Comparison of ENCODE assay signal across 16 cellular contexts in genomic region chrX:13763489-13763888, GRCh38. TPM values are rescaled to one million over a fixed set of nuclear protein-coding genes. Genes with fewer than 3 reads are reported as not detected.
DNase-seq lines count a peak whose midpoint lies in the region; ATAC-seq and TF ChIP-seq lines count a peak whose summit lies in the region.
"Had no signal": no experiment of that assay in that cellular context is flagged by ENCODE, and none has a peak within 500 bp of the region (broad histone marks: within the 10 kb centered on the region; RNA-seq: fewer than 3 reads in every experiment).

No MANE protein-coding gene starts in this region.

- TF ChIP-seq CTCF in C4-2B (conservative IDR thresholded peaks at IDR 0.05) (no peak), OCI-LY3 (IDR thresholded peaks at IDR 0.05; ENCODE audit: low read depth, low read length) (no peak), heart left ventricle (IDR thresholded peaks at IDR 0.05) (peak in 2 of 12 donors; percentile 8 to 28), Calu3 (IDR thresholded peaks at IDR 0.05; ENCODE audit: unreplicated experiment) (no peak)

- H3K4me3 Mint-ChIP-seq in Calu3 (ENCODE audit: low read depth, unreplicated experiment): no peak overlapping the region
- H3K4me3 Mint-ChIP-seq: activated CD8-positive, alpha-beta T cell treated with anti-CD3 and anti-CD28 coated beads, Interleukin-2, amount 10 ng/mL, durations not matched to agents 7 days and 5 days; memory B cell had no signal

- no peaks in the 10 kb centered on the region for H3K9me3 Mint-ChIP-seq in Calu3 (ENCODE audit: low read depth, unreplicated experiment)
- H3K9me3 Mint-ChIP-seq: memory B cell had no signal

- H3K36me3 ChIP-seq in OCI-LY3 (replicated peaks; ENCODE audit: low read depth, low read length) (peaks cover 50% of the 10 kb centered on the region), heart left ventricle (peaks cover 0 to 65% (median 30%) of the 10 kb centered on the region in 9 donors)

- WGBS in heart left ventricle, 4 donors: 25 to 45% (median 37%) methylated on average over 8 of the region's 8 CpGs

- no peaks in the 10 kb centered on the region for H3K27me3 Mint-ChIP-seq in Calu3 (ENCODE audit: unreplicated experiment)
- H3K27me3 Mint-ChIP-seq: memory B cell had no signal

- no TSS peak for BruUV-seq in Calu3 (replicated peaks; lab: Mats Ljungman, UMichigan)

- intact Hi-C loops in heart left ventricle (cut with DNase I) (loop anchor here in 1 of 10 donors (10.0 kb wide), 1 partner anchor 271 kb away; no protein-coding TSS in a partner anchor), Calu3 (cut with micrococcal nuclease; ENCODE audit: unreplicated experiment) (no loop called here)

- H3K27ac ChIP-seq in C4-2B: peak overlapping the region; percentile 35
- H3K27ac ChIP-seq in OCI-LY3 (ENCODE audit: low read length): no peak overlapping the region
- H3K27ac ChIP-seq in heart left ventricle: peak overlapping the region in 11 of 12 donors; percentile 15 to 64 (median 46)

- peaks cover 6% of the 10 kb centered on the region for H3K79me2 ChIP-seq in OCI-LY3 (ENCODE audit: low read length)

- no peak overlapping the region for H2AFZ ChIP-seq in OCI-LY3 (ENCODE audit: low read depth, low read length)

- H3K4me3 ChIP-seq in OCI-LY3 (ENCODE audit: low read length) (no peak overlapping the region), heart left ventricle (peak overlapping the region in 2 of 12 donors; percentile 2 to 6)

- H3K4me1 ChIP-seq in OCI-LY3 (ENCODE audit: low read length) (peaks cover 63% of the 10 kb centered on the region), heart left ventricle (peaks cover 0 to 35% (median 8%) of the 10 kb centered on the region in 12 donors)

- H3K36me3 Mint-ChIP-seq in Calu3 (ENCODE audit: insufficient read depth, unreplicated experiment): peaks cover 36% of the 10 kb centered on the region

- CTCF ChIA-PET in Calu3 (lab: Charles Lee): no interaction called here

- H4K20me1 ChIP-seq in OCI-LY3 (ENCODE audit: insufficient read depth, low read length): no peaks in the 10 kb centered on the region

- no peak overlapping the region for H3K27ac Mint-ChIP-seq in Calu3 (ENCODE audit: unreplicated experiment)
- H3K27ac Mint-ChIP-seq: activated CD8-positive, alpha-beta T cell treated with anti-CD3 and anti-CD28 coated beads, Interleukin-2, amount 10 ng/mL, durations not matched to agents 7 days and 5 days; memory B cell had no signal

- H3K9ac ChIP-seq in OCI-LY3 (ENCODE audit: low read length): no peak overlapping the region

- DNase-seq in heart left ventricle (peak; percentile 36 to 52 (median 41)), putamen (ENCODE audit: low spot score) (peak; percentile 63), NCI-H187 (lab: John Stamatoyannopoulos, UW) (no peak), CD1c-positive myeloid dendritic cell (ENCODE audit: extremely low spot score) (no peak), Calu3 (no peak)
- no peak for DNase-seq in stimulated activated CD4-positive, alpha-beta T cell treated with anti-CD3 and anti-CD28 coated beads, Interleukin-12 subunit alpha, Interleukin-12 subunit beta, amount 100 ng/mL, for 4 hours
- DNase-seq: activated CD8-positive, alpha-beta T cell treated with anti-CD3 and anti-CD28 coated beads, Interleukin-2, amount 10 ng/mL, durations not matched to agents 7 days and 5 days; activated gamma-delta T cell; DND-41; NCI-H510A; RPMI8226; stimulated activated CD4-positive, alpha-beta T cell treated with anti-CD3 and anti-CD28 coated beads, Interleukin-2, amount 100 ng/mL, for 24 hours; T-helper 2 cell had no signal

- peak; percentile 66 to 86 (median 74) for ATAC-seq in heart left ventricle
- ATAC-seq: activated CD8-positive, alpha-beta T cell treated with anti-CD3 and anti-CD28 coated beads, Interleukin-2, amount 10 ng/mL, durations not matched to agents 7 days and 5 days had no signal

- H3K4me1 Mint-ChIP-seq in Calu3 (ENCODE audit: low read depth, unreplicated experiment): no peaks in the 10 kb centered on the region

- H3K4me2 ChIP-seq in OCI-LY3 (ENCODE audit: low read length): peak overlapping the region; percentile 27; the same call in 1 of the 2 replicates

- no peaks in the 10 kb centered on the region for H3K27me3 ChIP-seq in OCI-LY3 (ENCODE audit: low read depth, low read length)
- H3K27me3 ChIP-seq in heart left ventricle: peaks cover 0 to 6% (median 0%) of the 10 kb centered on the region in 9 donors

- no peak for TF ChIP-seq POLR2A in heart left ventricle (IDR thresholded peaks at IDR 0.05)

- H3K9me3 ChIP-seq in OCI-LY3 (ENCODE audit: insufficient read depth, low read length): no peaks in the 10 kb centered on the region
- no peaks in the 10 kb centered on the region for H3K9me3 ChIP-seq in heart left ventricle

RNA-seq across cellular contexts. Expression of gene OFD1, which starts 28.9 kb away (rescaled TPM):
- total RNA-seq in heart left ventricle: 10 to 100 TPM in 4 of 9 donors, 1 to 10 TPM in 5; 5.6 to 12.9 (median 8.9) TPM
- 10 to 100 TPM in 1 of 2 donors, 1 to 10 TPM in 1; 7.2 to 15.8 TPM for polyA plus RNA-seq in heart left ventricle
- total RNA-seq in Calu3 (2022): 46.4 and 57.0 TPM in 2 replicates

RNA-seq across cellular contexts. Expression of gene TRAPPC2, which starts 29.1 kb away (rescaled TPM):
- total RNA-seq in heart left ventricle (10 to 100 TPM in 1 of 9 donors, 1 to 10 TPM in 8; 4.4 to 11.1 (median 5.3) TPM), Calu3 (2022) (20.8 and 25.1 TPM in 2 replicates)
- 1 to 10 TPM; 3.5 to 4.6 TPM for polyA plus RNA-seq in heart left ventricle

RNA-seq across cellular contexts. Expression of gene GPM6B, which starts 53.4 kb away (rescaled TPM):
- total RNA-seq in heart left ventricle (10 to 100 TPM in 1 of 9 donors, 1 to 10 TPM in 8; 2.1 to 13.7 (median 3.8) TPM), Calu3 (2022) (2.3 and 4.3 TPM in 2 replicates)
- 1 to 10 TPM; 2.0 to 4.8 TPM for polyA plus RNA-seq in heart left ventricle
- total RNA-seq: activated CD8-positive, alpha-beta T cell treated with anti-CD3 and anti-CD28 coated beads, Interleukin-2, amount 10 ng/mL, durations not matched to agents 7 days and 5 days had no signal

Comparison
In these comparisons a context has a peak if more than half of its experiments do, and no peak if none do; other contexts are left out.
1. DNase-seq: peak in heart left ventricle (5 of 5) and putamen (single experiment); none in NCI-H187 (0 of 2), stimulated activated CD4-positive, alpha-beta T cell treated with anti-CD3 and anti-CD28 coated beads, Interleukin-12 subunit alpha, Interleukin-12 subunit beta, amount 100 ng/mL, for 4 hours (single experiment), CD1c-positive myeloid dendritic cell (single experiment) and Calu3 (single experiment).